2 cellular contexts compared by ENCODE assay signal in the genomic region with DNA sequence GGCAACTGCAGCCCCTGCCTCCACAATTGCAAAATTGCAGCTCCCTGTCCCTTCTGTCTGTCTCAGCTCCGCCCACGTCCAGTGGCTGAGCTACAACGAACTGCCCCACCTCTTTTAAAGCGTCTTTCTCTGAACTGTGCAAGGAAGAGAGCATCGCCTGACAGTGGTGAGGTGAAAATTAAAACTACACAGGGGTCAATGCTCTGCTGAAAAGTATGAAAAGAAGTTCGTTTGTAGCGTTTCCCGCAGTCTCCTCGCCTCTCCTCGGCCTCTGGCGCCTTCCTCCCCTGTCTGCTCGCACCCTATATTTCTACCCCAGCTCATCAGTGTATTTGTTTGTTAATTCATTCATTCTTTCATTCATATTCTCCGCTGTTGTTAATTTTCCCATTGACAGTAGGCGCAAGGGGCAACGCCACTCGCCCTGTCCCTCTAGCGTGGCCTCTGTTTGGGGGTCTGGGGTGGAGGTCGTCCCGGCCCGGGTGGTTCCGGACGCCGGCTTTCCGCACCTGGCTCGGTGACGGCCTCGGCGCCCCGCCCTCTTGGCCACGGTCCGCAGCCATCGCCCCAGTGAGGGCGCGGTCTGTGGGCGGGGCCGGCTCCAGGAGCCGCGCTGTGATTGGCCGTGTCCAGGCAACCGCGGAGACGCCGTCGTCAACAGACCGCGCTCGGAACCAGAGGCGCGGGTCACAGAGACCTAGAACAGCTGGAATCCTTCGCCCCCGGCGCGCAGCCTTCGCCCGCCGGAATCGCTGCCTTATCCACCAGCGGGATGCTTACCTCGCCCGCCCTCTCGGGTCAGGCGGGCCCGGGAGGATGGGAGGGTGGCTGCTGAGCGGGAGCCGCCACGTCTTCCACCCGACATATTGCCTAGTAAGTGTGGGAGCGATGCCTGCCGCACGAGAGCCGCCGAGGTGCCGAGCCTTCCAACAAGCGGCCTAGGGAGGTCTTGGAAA.
TF ChIP-seq lines count a peak whose summit lies in the region.

A gene with protein sequence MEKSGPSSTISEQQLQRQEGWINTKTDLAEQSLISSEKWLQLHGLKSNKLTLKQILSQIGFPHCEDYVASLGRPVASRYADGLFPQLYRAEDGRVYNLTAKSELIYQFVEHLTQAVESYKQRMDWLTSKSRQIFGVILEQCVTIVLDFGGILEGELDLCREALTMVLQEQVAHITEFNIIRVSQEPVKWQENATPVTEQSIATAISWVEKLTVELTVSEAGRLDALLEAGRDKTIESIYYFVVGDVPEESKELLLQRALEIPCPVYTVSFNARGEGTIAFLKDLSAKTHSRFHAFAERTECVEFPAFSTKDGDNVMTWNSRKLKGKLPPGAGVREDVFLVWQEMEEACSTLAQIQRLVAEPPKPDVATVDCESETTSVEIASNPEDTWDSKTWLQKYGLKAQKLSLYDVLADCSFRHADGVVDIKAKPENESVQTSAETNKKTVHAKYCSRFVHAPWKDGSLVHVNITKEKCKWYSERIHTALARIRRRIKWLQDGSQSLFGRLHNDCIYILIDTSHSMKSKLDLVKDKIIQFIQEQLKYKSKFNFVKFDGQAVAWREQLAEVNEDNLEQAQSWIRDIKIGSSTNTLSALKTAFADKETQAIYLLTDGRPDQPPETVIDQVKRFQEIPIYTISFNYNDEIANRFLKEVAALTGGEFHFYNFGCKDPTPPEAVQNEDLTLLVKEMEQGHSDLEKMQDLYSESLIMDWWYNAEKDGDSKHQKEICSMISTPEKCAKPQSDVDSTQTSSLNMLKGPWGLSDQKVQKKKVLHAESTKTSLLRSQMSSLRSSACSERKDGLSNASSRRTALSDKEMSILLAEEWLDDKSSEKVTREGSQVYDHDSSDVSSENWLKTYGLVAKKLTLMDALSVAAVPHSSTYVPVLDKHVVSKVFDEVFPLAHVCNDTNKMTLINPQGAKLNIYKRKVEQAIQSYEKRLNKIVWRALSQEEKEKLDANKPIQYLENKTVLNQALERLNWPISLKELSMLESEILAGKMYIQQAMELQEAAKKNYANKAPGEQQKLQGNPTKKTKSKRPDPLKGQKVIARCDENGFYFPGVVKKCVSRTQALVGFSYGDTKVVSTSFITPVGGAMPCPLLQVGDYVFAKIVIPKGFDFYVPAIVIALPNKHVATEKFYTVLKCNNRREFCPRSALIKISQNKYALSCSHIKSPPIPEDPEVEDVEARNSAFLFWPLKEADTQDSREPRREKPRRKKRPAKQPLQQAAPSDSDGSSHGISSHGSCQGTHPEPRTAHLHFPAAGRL (N-terminal part only) (plus strand): TSS at position 677 of the 956 bp plus-strand sequence. CDS start 5,926 bp downstream, outside the sequence.

TF ChIP-seq in liver, 16 proteins besides CTCF, POLR2A, EP300 and RAD21:
- no peak for TF ChIP-seq FOXA1 (IDR thresholded peaks at IDR 0.05)
- peak in 1 of 2 donors; percentile 30 for TF ChIP-seq EGR1 (IDR thresholded peaks at IDR 0.05; ENCODE audit: low read depth in 2 of 2)

TF ChIP-seq in HepG2, 621 proteins besides CTCF, POLR2A, EP300 and RAD21:
- TF ChIP-seq KLF12 (CRISPR knock-in tag; IDR thresholded peaks at IDR 0.05; ENCODE audit: borderline replicate concordance) (no peak), REL (CRISPR knock-in tag; conservative IDR thresholded peaks at IDR 0.05) (no peak), ZNF550 (CRISPR knock-in tag; IDR thresholded peaks at IDR 0.05; ENCODE audit: borderline replicate concordance) (no peak), ZNF75D (CRISPR knock-in tag; IDR thresholded peaks at IDR 0.05; ENCODE audit: borderline replicate concordance) (no peak), MAF1 (CRISPR knock-in tag; IDR thresholded peaks at IDR 0.05; ENCODE audit: borderline replicate concordance) (no peak), ZNF672 (CRISPR knock-in tag; IDR thresholded peaks at IDR 0.05) (no peak), ZNF121 (CRISPR knock-in tag; IDR thresholded peaks at IDR 0.05) (no peak), ZNF331 (CRISPR knock-in tag; IDR thresholded peaks at IDR 0.05) (no peak), SIX1 (CRISPR knock-in tag; IDR thresholded peaks at IDR 0.05; ENCODE audit: borderline replicate concordance) (no peak), ZNF776 (CRISPR knock-in tag; IDR thresholded peaks at IDR 0.05) (no peak)
- TF ChIP-seq, protein P1, sequence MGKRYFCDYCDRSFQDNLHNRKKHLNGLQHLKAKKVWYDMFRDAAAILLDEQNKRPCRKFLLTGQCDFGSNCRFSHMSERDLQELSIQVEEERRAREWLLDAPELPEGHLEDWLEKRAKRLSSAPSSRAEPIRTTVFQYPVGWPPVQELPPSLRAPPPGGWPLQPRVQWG (CRISPR knock-in tag; IDR thresholded peaks at IDR 0.05; ENCODE audit: borderline replicate concordance, low read depth): no peak
TF ChIP-seq in HepG2: peak in this region for 0.
